In the genomic region with DNA sequence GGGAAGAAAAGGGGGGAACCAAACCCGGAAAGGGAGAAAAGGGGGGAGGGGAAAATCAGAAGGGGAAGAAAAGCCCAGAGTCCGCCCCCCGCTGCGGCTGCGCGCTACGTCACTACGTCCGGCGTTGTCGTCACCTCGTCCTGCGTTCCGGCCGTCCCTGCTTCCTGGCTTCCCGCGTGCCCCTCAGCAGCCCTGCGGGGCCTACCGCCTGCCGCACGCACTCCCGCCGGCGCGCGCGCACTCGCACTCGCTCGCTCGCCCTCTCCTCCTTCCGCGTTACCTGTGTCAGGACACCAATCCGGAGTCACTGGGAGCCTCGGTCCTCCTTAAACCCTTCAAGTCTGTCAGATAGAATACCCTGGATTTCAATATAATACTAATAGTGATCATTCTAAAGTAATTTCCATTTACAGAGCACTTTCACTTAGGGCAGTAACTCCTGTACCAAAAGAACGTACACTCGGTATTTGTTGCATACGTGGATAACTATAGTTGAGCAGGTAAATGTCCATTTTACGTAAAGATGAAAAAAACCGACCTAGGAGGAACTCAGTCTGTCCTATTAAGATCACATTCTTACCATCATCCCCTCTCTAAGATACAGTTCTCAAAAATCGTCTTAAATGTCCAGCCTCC, we compare ENCODE assay signal across 1 cellular context.
A peak's percentile ranks its signal among the peaks of the same experiment; 100 is the strongest.
TF ChIP-seq lines count a peak whose summit lies in the region.

A gene (minus strand): TSS at position 113 of the 636 bp plus-strand sequence. CDS start 120,615 bp downstream, outside the sequence.

TF ChIP-seq in HepG2, 621 proteins besides CTCF, POLR2A, EP300 and RAD21 (continued from another document and continues in another):
- TF ChIP-seq, protein P1, sequence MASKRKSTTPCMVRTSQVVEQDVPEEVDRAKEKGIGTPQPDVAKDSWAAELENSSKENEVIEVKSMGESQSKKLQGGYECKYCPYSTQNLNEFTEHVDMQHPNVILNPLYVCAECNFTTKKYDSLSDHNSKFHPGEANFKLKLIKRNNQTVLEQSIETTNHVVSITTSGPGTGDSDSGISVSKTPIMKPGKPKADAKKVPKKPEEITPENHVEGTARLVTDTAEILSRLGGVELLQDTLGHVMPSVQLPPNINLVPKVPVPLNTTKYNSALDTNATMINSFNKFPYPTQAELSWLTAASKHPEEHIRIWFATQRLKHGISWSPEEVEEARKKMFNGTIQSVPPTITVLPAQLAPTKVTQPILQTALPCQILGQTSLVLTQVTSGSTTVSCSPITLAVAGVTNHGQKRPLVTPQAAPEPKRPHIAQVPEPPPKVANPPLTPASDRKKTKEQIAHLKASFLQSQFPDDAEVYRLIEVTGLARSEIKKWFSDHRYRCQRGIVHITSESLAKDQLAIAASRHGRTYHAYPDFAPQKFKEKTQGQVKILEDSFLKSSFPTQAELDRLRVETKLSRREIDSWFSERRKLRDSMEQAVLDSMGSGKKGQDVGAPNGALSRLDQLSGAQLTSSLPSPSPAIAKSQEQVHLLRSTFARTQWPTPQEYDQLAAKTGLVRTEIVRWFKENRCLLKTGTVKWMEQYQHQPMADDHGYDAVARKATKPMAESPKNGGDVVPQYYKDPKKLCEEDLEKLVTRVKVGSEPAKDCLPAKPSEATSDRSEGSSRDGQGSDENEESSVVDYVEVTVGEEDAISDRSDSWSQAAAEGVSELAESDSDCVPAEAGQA (IDR thresholded peaks at IDR 0.05; ENCODE audit: low read depth): peak; percentile 93
- TF ChIP-seq, protein P1 (CRISPR knock-in tag; IDR thresholded peaks at IDR 0.05; ENCODE audit: borderline replicate concordance): no peak
- TF ChIP-seq RFX5 (IDR thresholded peaks at IDR 0.05; ENCODE audit: low read depth, low read length) (no peak; the same call in 1 of the 2 replicates), CHD4 (IDR thresholded peaks at IDR 0.05; ENCODE audit: borderline replicate concordance, low read length) (no peak), TCF12 (IDR thresholded peaks at IDR 0.05) (no peak), TCF12 (CRISPR knock-in tag; IDR thresholded peaks at IDR 0.05) (no peak), EZH2 (conservative IDR thresholded peaks at IDR 0.05; ENCODE audit: low read depth, low read length) (no peak), ONECUT2 (CRISPR knock-in tag; IDR thresholded peaks at IDR 0.05) (no peak), KDM5A (IDR thresholded peaks at IDR 0.05; ENCODE audit: borderline replicate concordance, low read length) (no peak), HNRNPK (IDR thresholded peaks at IDR 0.05; ENCODE audit: low read depth, low read length, poor library complexity, severe bottlenecking) (peak; percentile 100), MEF2D (CRISPR knock-in tag; IDR thresholded peaks at IDR 0.05) (no peak), THYN1 (CRISPR knock-in tag; IDR thresholded peaks at IDR 0.05; ENCODE audit: borderline replicate concordance, low read depth) (no peak), AGO1 (IDR thresholded peaks at IDR 0.05; ENCODE audit: low read depth, low read length, poor library complexity, severe bottlenecking) (no peak), TRIM24 (CRISPR knock-in tag; IDR thresholded peaks at IDR 0.05) (no peak), SNAPC2 (CRISPR knock-in tag; IDR thresholded peaks at IDR 0.05) (no peak), GATA4 (IDR thresholded peaks at IDR 0.05; ENCODE audit: borderline replicate concordance, low read depth) (no peak), FOXP1 (IDR thresholded peaks at IDR 0.05) (no peak), FOXP1 (CRISPR knock-in tag; IDR thresholded peaks at IDR 0.05) (peak; percentile 21; the same call in 1 of the 2 replicates), PCBP2 (optimal IDR thresholded peaks at IDR 0.05; ENCODE audit: low read depth, low read length, poor library complexity, severe bottlenecking) (peak; percentile 79), NFRKB (IDR thresholded peaks at IDR 0.05) (no peak), MTA3 (CRISPR knock-in tag; IDR thresholded peaks at IDR 0.05) (no peak), POLR2AphosphoS5 (IDR thresholded peaks at IDR 0.05; ENCODE audit: low read depth, low read length) (peak; percentile 85), AKAP8 (CRISPR knock-in tag; IDR thresholded peaks at IDR 0.05) (peak; percentile 93), ZNF549 (CRISPR knock-in tag; IDR thresholded peaks at IDR 0.05) (no peak), PAWR (CRISPR knock-in tag; IDR thresholded peaks at IDR 0.05; ENCODE audit: borderline replicate concordance) (no peak), ZKSCAN5 (CRISPR knock-in tag; IDR thresholded peaks at IDR 0.05) (no peak), KDM4B (CRISPR knock-in tag; IDR thresholded peaks at IDR 0.05) (no peak), ZNF780A (CRISPR knock-in tag; IDR thresholded peaks at IDR 0.05) (peak; percentile 28; the same call in 1 of the 2 replicates), HOXA9 (CRISPR knock-in tag; IDR thresholded peaks at IDR 0.05; ENCODE audit: borderline replicate concordance) (0 out of 2 replicates have a peak, but pooled peaks have one; percentile 56), HDAC1 (CRISPR knock-in tag; IDR thresholded peaks at IDR 0.05) (peak; percentile 84), KAT2B (IDR thresholded peaks at IDR 0.05; ENCODE audit: borderline replicate concordance, low read depth, low read length) (no peak), ZFX (CRISPR knock-in tag; IDR thresholded peaks at IDR 0.05; ENCODE audit: low read depth) (peak; percentile 95), PRPF4 (IDR thresholded peaks at IDR 0.05; ENCODE audit: low read depth, low read length, poor library complexity, severe bottlenecking) (no peak), ZNF546 (CRISPR knock-in tag; conservative IDR thresholded peaks at IDR 0.05) (no peak)
- TF ChIP-seq, protein P2, sequence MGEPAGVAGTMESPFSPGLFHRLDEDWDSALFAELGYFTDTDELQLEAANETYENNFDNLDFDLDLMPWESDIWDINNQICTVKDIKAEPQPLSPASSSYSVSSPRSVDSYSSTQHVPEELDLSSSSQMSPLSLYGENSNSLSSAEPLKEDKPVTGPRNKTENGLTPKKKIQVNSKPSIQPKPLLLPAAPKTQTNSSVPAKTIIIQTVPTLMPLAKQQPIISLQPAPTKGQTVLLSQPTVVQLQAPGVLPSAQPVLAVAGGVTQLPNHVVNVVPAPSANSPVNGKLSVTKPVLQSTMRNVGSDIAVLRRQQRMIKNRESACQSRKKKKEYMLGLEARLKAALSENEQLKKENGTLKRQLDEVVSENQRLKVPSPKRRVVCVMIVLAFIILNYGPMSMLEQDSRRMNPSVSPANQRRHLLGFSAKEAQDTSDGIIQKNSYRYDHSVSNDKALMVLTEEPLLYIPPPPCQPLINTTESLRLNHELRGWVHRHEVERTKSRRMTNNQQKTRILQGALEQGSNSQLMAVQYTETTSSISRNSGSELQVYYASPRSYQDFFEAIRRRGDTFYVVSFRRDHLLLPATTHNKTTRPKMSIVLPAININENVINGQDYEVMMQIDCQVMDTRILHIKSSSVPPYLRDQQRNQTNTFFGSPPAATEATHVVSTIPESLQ (CRISPR knock-in tag; conservative IDR thresholded peaks at IDR 0.05): no peak
- TF ChIP-seq, protein P3, sequence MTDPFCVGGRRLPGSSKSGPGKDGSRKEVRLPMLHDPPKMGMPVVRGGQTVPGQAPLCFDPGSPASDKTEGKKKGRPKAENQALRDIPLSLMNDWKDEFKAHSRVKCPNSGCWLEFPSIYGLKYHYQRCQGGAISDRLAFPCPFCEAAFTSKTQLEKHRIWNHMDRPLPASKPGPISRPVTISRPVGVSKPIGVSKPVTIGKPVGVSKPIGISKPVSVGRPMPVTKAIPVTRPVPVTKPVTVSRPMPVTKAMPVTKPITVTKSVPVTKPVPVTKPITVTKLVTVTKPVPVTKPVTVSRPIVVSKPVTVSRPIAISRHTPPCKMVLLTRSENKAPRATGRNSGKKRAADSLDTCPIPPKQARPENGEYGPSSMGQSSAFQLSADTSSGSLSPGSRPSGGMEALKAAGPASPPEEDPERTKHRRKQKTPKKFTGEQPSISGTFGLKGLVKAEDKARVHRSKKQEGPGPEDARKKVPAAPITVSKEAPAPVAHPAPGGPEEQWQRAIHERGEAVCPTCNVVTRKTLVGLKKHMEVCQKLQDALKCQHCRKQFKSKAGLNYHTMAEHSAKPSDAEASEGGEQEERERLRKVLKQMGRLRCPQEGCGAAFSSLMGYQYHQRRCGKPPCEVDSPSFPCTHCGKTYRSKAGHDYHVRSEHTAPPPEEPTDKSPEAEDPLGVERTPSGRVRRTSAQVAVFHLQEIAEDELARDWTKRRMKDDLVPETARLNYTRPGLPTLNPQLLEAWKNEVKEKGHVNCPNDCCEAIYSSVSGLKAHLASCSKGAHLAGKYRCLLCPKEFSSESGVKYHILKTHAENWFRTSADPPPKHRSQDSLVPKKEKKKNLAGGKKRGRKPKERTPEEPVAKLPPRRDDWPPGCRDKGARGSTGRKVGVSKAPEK (CRISPR knock-in tag; IDR thresholded peaks at IDR 0.05; ENCODE audit: borderline replicate concordance): no peak
- TF ChIP-seq, protein P4, sequence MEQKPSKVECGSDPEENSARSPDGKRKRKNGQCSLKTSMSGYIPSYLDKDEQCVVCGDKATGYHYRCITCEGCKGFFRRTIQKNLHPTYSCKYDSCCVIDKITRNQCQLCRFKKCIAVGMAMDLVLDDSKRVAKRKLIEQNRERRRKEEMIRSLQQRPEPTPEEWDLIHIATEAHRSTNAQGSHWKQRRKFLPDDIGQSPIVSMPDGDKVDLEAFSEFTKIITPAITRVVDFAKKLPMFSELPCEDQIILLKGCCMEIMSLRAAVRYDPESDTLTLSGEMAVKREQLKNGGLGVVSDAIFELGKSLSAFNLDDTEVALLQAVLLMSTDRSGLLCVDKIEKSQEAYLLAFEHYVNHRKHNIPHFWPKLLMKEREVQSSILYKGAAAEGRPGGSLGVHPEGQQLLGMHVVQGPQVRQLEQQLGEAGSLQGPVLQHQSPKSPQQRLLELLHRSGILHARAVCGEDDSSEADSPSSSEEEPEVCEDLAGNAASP (CRISPR knock-in tag; IDR thresholded peaks at IDR 0.05; ENCODE audit: borderline replicate concordance): peak; percentile 56; the same call in 1 of the 2 replicates
- TF ChIP-seq, protein P5, sequence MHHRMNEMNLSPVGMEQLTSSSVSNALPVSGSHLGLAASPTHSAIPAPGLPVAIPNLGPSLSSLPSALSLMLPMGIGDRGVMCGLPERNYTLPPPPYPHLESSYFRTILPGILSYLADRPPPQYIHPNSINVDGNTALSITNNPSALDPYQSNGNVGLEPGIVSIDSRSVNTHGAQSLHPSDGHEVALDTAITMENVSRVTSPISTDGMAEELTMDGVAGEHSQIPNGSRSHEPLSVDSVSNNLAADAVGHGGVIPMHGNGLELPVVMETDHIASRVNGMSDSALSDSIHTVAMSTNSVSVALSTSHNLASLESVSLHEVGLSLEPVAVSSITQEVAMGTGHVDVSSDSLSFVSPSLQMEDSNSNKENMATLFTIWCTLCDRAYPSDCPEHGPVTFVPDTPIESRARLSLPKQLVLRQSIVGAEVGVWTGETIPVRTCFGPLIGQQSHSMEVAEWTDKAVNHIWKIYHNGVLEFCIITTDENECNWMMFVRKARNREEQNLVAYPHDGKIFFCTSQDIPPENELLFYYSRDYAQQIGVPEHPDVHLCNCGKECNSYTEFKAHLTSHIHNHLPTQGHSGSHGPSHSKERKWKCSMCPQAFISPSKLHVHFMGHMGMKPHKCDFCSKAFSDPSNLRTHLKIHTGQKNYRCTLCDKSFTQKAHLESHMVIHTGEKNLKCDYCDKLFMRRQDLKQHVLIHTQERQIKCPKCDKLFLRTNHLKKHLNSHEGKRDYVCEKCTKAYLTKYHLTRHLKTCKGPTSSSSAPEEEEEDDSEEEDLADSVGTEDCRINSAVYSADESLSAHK (CRISPR knock-in tag; IDR thresholded peaks at IDR 0.05; ENCODE audit: borderline replicate concordance): no peak
- TF ChIP-seq, protein P6, sequence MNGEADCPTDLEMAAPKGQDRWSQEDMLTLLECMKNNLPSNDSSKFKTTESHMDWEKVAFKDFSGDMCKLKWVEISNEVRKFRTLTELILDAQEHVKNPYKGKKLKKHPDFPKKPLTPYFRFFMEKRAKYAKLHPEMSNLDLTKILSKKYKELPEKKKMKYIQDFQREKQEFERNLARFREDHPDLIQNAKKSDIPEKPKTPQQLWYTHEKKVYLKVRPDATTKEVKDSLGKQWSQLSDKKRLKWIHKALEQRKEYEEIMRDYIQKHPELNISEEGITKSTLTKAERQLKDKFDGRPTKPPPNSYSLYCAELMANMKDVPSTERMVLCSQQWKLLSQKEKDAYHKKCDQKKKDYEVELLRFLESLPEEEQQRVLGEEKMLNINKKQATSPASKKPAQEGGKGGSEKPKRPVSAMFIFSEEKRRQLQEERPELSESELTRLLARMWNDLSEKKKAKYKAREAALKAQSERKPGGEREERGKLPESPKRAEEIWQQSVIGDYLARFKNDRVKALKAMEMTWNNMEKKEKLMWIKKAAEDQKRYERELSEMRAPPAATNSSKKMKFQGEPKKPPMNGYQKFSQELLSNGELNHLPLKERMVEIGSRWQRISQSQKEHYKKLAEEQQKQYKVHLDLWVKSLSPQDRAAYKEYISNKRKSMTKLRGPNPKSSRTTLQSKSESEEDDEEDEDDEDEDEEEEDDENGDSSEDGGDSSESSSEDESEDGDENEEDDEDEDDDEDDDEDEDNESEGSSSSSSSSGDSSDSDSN (CRISPR knock-in tag; IDR thresholded peaks at IDR 0.05): peak; percentile 74
- TF ChIP-seq, protein P7, sequence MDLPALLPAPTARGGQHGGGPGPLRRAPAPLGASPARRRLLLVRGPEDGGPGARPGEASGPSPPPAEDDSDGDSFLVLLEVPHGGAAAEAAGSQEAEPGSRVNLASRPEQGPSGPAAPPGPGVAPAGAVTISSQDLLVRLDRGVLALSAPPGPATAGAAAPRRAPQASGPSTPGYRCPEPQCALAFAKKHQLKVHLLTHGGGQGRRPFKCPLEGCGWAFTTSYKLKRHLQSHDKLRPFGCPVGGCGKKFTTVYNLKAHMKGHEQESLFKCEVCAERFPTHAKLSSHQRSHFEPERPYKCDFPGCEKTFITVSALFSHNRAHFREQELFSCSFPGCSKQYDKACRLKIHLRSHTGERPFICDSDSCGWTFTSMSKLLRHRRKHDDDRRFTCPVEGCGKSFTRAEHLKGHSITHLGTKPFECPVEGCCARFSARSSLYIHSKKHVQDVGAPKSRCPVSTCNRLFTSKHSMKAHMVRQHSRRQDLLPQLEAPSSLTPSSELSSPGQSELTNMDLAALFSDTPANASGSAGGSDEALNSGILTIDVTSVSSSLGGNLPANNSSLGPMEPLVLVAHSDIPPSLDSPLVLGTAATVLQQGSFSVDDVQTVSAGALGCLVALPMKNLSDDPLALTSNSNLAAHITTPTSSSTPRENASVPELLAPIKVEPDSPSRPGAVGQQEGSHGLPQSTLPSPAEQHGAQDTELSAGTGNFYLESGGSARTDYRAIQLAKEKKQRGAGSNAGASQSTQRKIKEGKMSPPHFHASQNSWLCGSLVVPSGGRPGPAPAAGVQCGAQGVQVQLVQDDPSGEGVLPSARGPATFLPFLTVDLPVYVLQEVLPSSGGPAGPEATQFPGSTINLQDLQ (CRISPR knock-in tag; IDR thresholded peaks at IDR 0.05): no peak
